Comparison of ENCODE assay signal across 12 cellular contexts in the genomic region with DNA sequence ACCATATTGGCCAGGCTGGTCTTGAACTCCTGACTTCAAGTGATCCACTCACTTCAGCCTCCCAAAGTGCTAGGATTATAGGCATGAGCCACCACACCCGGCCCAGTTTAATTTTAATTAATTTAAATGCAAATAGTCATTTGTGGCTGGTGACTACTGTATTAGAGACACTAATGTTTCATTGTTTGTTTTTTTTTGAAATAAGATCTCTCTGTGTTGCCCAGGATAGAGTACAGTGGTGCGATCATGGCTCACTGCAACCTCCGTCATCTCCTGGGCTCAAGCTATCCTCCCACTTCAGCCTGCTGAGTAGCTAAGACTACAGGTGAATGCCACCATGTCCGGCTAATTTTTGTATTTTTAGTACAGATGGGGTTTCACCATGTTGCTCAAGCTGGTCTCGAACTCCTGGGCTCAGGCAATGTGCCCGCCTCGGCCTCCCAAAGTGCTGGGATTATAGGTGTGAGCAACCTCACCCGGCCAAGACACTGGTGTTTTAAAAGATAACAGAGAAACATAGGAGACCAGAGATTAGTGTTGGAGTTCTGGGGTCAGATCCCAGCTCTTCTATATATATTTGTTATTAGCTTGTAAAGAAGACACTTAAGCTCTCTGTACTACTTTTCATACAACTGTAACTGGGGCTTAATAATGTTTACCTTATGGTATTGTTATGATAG. TPM values are rescaled to one million over a fixed set of nuclear protein-coding genes. Genes with fewer than 3 reads are reported as not detected.
DNase-seq lines count a peak whose midpoint lies in the region; ATAC-seq and TF ChIP-seq lines count a peak whose summit lies in the region.
"Had no signal": no experiment of that assay in that cellular context is flagged by ENCODE, and none has a peak within 500 bp of the region (broad histone marks: within the 10 kb centered on the region; RNA-seq: fewer than 3 reads in every experiment).

No MANE protein-coding gene starts in this region.

- intact Hi-C loops in activated CD8-positive, alpha-beta T cell treated with anti-CD3 and anti-CD28 coated beads for 36 hours (cut with micrococcal nuclease), result no loop called here
- intact Hi-C loops in activated B cell treated with CpG ODN at 0.5 μM for 24 hours (cut with micrococcal nuclease), result loop anchor here (5.0 kb wide), 1 partner anchor 33 kb away; a partner anchor contains a TSS

- in situ Hi-C loops in GM13977 (cut with MboI; ENCODE audit: low pct_unique_long_range_greater_than_20kb, low sequenced_read_pairs, unreplicated experiment), result no loop called here

- H3K27ac Mint-ChIP-seq in activated CD8-positive, alpha-beta T cell treated with anti-CD3 and anti-CD28 coated beads, Interleukin-2, amount 10 ng/mL, durations not matched to agents 7 days and 5 days, result peak overlapping the region; percentile 25
- H3K27ac Mint-ChIP-seq in activated CD8-positive, alpha-beta T cell treated with anti-CD3 and anti-CD28 coated beads for 36 hours, result no peak overlapping the region
- H3K27ac Mint-ChIP-seq in activated B cell treated with CpG ODN at 0.5 μM for 24 hours (peak overlapping the region; percentile 24), naive B cell (peak overlapping the region in 5 of 6 donors; percentile 54 to 85 (median 75))
- peak overlapping the region; percentile 10 for H3K27ac Mint-ChIP-seq in stimulated activated naive B cell treated with anti-CD40 and anti-IgM and Interleukin-4, amounts not matched to agents 10 μg/mL and 1 μg/mL and 100 μg/mL, for 72 hours

- no peaks in the 10 kb centered on the region for H3K36me3 Mint-ChIP-seq in activated CD8-positive, alpha-beta T cell treated with anti-CD3 and anti-CD28 coated beads, Interleukin-2, amount 10 ng/mL, durations not matched to agents 7 days and 5 days (ENCODE audit: low read depth)
- H3K36me3 Mint-ChIP-seq in activated CD8-positive, alpha-beta T cell treated with anti-CD3 and anti-CD28 coated beads for 36 hours (ENCODE audit: low read depth), result no peaks in the 10 kb centered on the region
- no peaks in the 10 kb centered on the region for H3K36me3 Mint-ChIP-seq in activated B cell treated with CpG ODN at 0.5 μM for 24 hours (ENCODE audit: low read depth)
- H3K36me3 Mint-ChIP-seq in naive B cell, result no peaks in the 10 kb centered on the region
- no peaks in the 10 kb centered on the region for H3K36me3 Mint-ChIP-seq in stimulated activated naive B cell treated with anti-CD40 and anti-IgM and Interleukin-4, amounts not matched to agents 10 μg/mL and 1 μg/mL and 100 μg/mL, for 72 hours
- H3K36me3 Mint-ChIP-seq: CD4-positive, CD25-positive, alpha-beta regulatory T cell had no signal

- TF ChIP-seq CTCF in activated CD8-positive, alpha-beta T cell treated with anti-CD3 and anti-CD28 coated beads for 36 hours (IDR thresholded peaks at IDR 0.05), result no peak
- no peak for TF ChIP-seq CTCF in activated B cell treated with CpG ODN at 0.5 μM for 24 hours (IDR thresholded peaks at IDR 0.05)
- no peak for TF ChIP-seq CTCF in GM13977 (IDR thresholded peaks at IDR 0.05; ENCODE audit: extremely low read depth, insufficient read depth, missing control alignments)

- H3K4me1 Mint-ChIP-seq in activated CD8-positive, alpha-beta T cell treated with anti-CD3 and anti-CD28 coated beads, Interleukin-2, amount 10 ng/mL, durations not matched to agents 7 days and 5 days (ENCODE audit: low read depth), result peaks cover 44% of the 10 kb centered on the region
- peaks cover 25% of the 10 kb centered on the region for H3K4me1 Mint-ChIP-seq in activated CD8-positive, alpha-beta T cell treated with anti-CD3 and anti-CD28 coated beads for 36 hours (ENCODE audit: low read depth)
- H3K4me1 Mint-ChIP-seq in activated B cell treated with CpG ODN at 0.5 μM for 24 hours (peaks cover 48% of the 10 kb centered on the region), naive B cell (peaks cover 23 to 47% (median 29%) of the 10 kb centered on the region in 3 donors)
- peaks cover 31 to 46% of the 10 kb centered on the region in 2 donors for H3K4me1 Mint-ChIP-seq in stimulated activated naive B cell treated with anti-CD40 and anti-IgM and Interleukin-4, amounts not matched to agents 10 μg/mL and 1 μg/mL and 100 μg/mL, for 72 hours

- ATAC-seq in activated CD8-positive, alpha-beta T cell treated with anti-CD3 and anti-CD28 coated beads, Interleukin-2, amount 10 ng/mL, durations not matched to agents 7 days and 5 days, result no peak
- ATAC-seq in activated CD8-positive, alpha-beta T cell treated with anti-CD3 and anti-CD28 coated beads for 36 hours, result no peak
- ATAC-seq in activated B cell treated with CpG ODN at 0.5 μM for 24 hours (ENCODE audit: low read depth) (no peak), naive B cell (ENCODE audit: low read depth in 2 of 2) (no peak)
- ATAC-seq in stimulated activated naive B cell treated with anti-CD40 and anti-IgM and Interleukin-4, amounts not matched to agents 10 μg/mL and 1 μg/mL and 100 μg/mL, for 72 hours (replicated peaks), result no peak

- H3K4me3 Mint-ChIP-seq in activated CD8-positive, alpha-beta T cell treated with anti-CD3 and anti-CD28 coated beads, Interleukin-2, amount 10 ng/mL, durations not matched to agents 7 days and 5 days, result no peak overlapping the region
- no peak overlapping the region for H3K4me3 Mint-ChIP-seq in activated CD8-positive, alpha-beta T cell treated with anti-CD3 and anti-CD28 coated beads for 36 hours
- H3K4me3 Mint-ChIP-seq in activated B cell treated with CpG ODN at 0.5 μM for 24 hours (no peak overlapping the region), naive B cell (no peak overlapping the region)
- no peak overlapping the region for H3K4me3 Mint-ChIP-seq in stimulated activated naive B cell treated with anti-CD40 and anti-IgM and Interleukin-4, amounts not matched to agents 10 μg/mL and 1 μg/mL and 100 μg/mL, for 72 hours
- H3K4me3 Mint-ChIP-seq: activated CD4-positive, alpha-beta T cell treated with anti-CD3 and anti-CD28 coated beads for 36 hours; activated naive CD4-positive, alpha-beta T cell treated with anti-CD3 and anti-CD28 coated beads, Interleukin-2, amount 10 ng/mL, durations not matched to agents 7 days and 5 days had no signal

- POLR2A ChIA-PET in activated CD8-positive, alpha-beta T cell treated with anti-CD3 and anti-CD28 coated beads, Interleukin-2, amount 10 ng/mL, durations not matched to agents 7 days and 5 days (lab: Charles Lee), result interaction anchor here (1.2 to 4.2 kb wide), 2 partner anchors 35 to 43 kb away, joined by 3 to 63 read pairs; a partner anchor contains a TSS
- POLR2A ChIA-PET in activated CD8-positive, alpha-beta T cell treated with anti-CD3 and anti-CD28 coated beads for 36 hours (lab: Charles Lee), result interaction anchor here (0.9 to 1.5 kb wide), 4 partner anchors 41 to 205 kb away, joined by 3 to 4 read pairs (median 3); no protein-coding TSS in a partner anchor
- POLR2A ChIA-PET in activated B cell treated with CpG ODN at 0.5 μM for 24 hours (lab: Charles Lee), result interaction anchor here (0.8 to 2.8 kb wide), 4 partner anchors 16 to 56 kb away, joined by 3 to 27 read pairs (median 5); a partner anchor contains a TSS

- no peaks in the 10 kb centered on the region for H3K27me3 Mint-ChIP-seq in activated CD8-positive, alpha-beta T cell treated with anti-CD3 and anti-CD28 coated beads, Interleukin-2, amount 10 ng/mL, durations not matched to agents 7 days and 5 days (ENCODE audit: low read depth)
- H3K27me3 Mint-ChIP-seq in activated CD8-positive, alpha-beta T cell treated with anti-CD3 and anti-CD28 coated beads for 36 hours, result no peaks in the 10 kb centered on the region
- H3K27me3 Mint-ChIP-seq in activated B cell treated with CpG ODN at 0.5 μM for 24 hours, result no peaks in the 10 kb centered on the region
- no peaks in the 10 kb centered on the region for H3K27me3 Mint-ChIP-seq in naive B cell
- H3K27me3 Mint-ChIP-seq in stimulated activated naive B cell treated with anti-CD40 and anti-IgM and Interleukin-4, amounts not matched to agents 10 μg/mL and 1 μg/mL and 100 μg/mL, for 72 hours, result no peaks in the 10 kb centered on the region
- H3K27me3 Mint-ChIP-seq: activated CD4-positive, alpha-beta T cell treated with anti-CD3 and anti-CD28 coated beads for 36 hours; activated naive CD4-positive, alpha-beta T cell treated with anti-CD3 and anti-CD28 coated beads, Interleukin-2, amount 10 ng/mL, durations not matched to agents 7 days and 5 days; CD4-positive, CD25-positive, alpha-beta regulatory T cell had no signal

- no peak for DNase-seq in activated CD8-positive, alpha-beta T cell treated with anti-CD3 and anti-CD28 coated beads, Interleukin-2, amount 10 ng/mL, durations not matched to agents 7 days and 5 days
- no peak for DNase-seq in activated CD8-positive, alpha-beta T cell treated with anti-CD3 and anti-CD28 coated beads for 36 hours
- DNase-seq in activated B cell treated with CpG ODN at 0.5 μM for 24 hours (no peak), naive B cell (no peak), RPMI8226 (no peak), GM13977 (ENCODE audit: low spot score) (no peak)
- no peak for DNase-seq in stimulated activated naive B cell treated with anti-CD40 and anti-IgM and Interleukin-4, amounts not matched to agents 10 μg/mL and 1 μg/mL and 100 μg/mL, for 72 hours
- DNase-seq in activated CD4-positive, CD25-positive, alpha-beta regulatory T cell (lab: John Stamatoyannopoulos, UW), result no peak
- DNase-seq: activated naive CD4-positive, alpha-beta T cell treated with anti-CD3 and anti-CD28 coated beads, Interleukin-2, amount 10 ng/mL, durations not matched to agents 7 days and 5 days; CD4-positive, CD25-positive, alpha-beta regulatory T cell; NCI-H1417 treated with DMSO at 0.1 percent for 48 hours had no signal

- H3K9me3 Mint-ChIP-seq in activated CD8-positive, alpha-beta T cell treated with anti-CD3 and anti-CD28 coated beads, Interleukin-2, amount 10 ng/mL, durations not matched to agents 7 days and 5 days (ENCODE audit: insufficient read depth), result no peaks in the 10 kb centered on the region
- no peaks in the 10 kb centered on the region for H3K9me3 Mint-ChIP-seq in activated CD8-positive, alpha-beta T cell treated with anti-CD3 and anti-CD28 coated beads for 36 hours
- H3K9me3 Mint-ChIP-seq in activated B cell treated with CpG ODN at 0.5 μM for 24 hours, result no peaks in the 10 kb centered on the region
- no peaks in the 10 kb centered on the region for H3K9me3 Mint-ChIP-seq in naive B cell
- no peaks in the 10 kb centered on the region for H3K9me3 Mint-ChIP-seq in stimulated activated naive B cell treated with anti-CD40 and anti-IgM and Interleukin-4, amounts not matched to agents 10 μg/mL and 1 μg/mL and 100 μg/mL, for 72 hours
- H3K9me3 Mint-ChIP-seq: activated naive CD4-positive, alpha-beta T cell treated with anti-CD3 and anti-CD28 coated beads, Interleukin-2, amount 10 ng/mL, durations not matched to agents 7 days and 5 days; CD4-positive, CD25-positive, alpha-beta regulatory T cell had no signal

- CTCF ChIA-PET in activated CD8-positive, alpha-beta T cell treated with anti-CD3 and anti-CD28 coated beads, Interleukin-2, amount 10 ng/mL, durations not matched to agents 7 days and 5 days (lab: Charles Lee), result interaction anchor here (0.5 to 5.7 kb wide), 10 partner anchors 13 to 197 kb away, joined by 3 to 68 read pairs (median 5); a partner anchor contains a TSS
- CTCF ChIA-PET in activated CD8-positive, alpha-beta T cell treated with anti-CD3 and anti-CD28 coated beads for 36 hours (lab: Charles Lee), result interaction anchor here (0.7 to 2.1 kb wide), 7 partner anchors 10 to 197 kb away, joined by 3 to 8 read pairs (median 4); a partner anchor contains a TSS
- CTCF ChIA-PET in activated B cell treated with CpG ODN at 0.5 μM for 24 hours (lab: Charles Lee), result interaction anchor here (0.5 to 2.5 kb wide), 4 partner anchors 43 to 224 kb away, joined by 3 to 10 read pairs (median 4); a partner anchor contains a TSS

RNA-seq across cellular contexts. Expression of a gene that starts 34.5 kb away (rescaled TPM):
- 100 to 1,000 TPM; 163 to 168 TPM for total RNA-seq in activated CD8-positive, alpha-beta T cell treated with anti-CD3 and anti-CD28 coated beads, Interleukin-2, amount 10 ng/mL, durations not matched to agents 7 days and 5 days
- 100 to 1,000 TPM; 106 to 113 TPM for total RNA-seq in activated CD8-positive, alpha-beta T cell treated with anti-CD3 and anti-CD28 coated beads for 36 hours
- 98.2 and 104 TPM in 2 replicates for total RNA-seq in activated B cell treated with CpG ODN at 0.5 μM for 24 hours
- 100 to 1,000 TPM; 204 to 294 (median 234) TPM for polyA plus RNA-seq in naive B cell (ENCODE audit: low read depth in 6 of 6)

RNA-seq across cellular contexts. Expression of a gene that starts 42.6 kb away (rescaled TPM):
- total RNA-seq in activated CD8-positive, alpha-beta T cell treated with anti-CD3 and anti-CD28 coated beads, Interleukin-2, amount 10 ng/mL, durations not matched to agents 7 days and 5 days, result 10 to 100 TPM; 40.1 to 45.0 TPM
- 10 to 100 TPM; 53.1 to 54.7 TPM for total RNA-seq in activated CD8-positive, alpha-beta T cell treated with anti-CD3 and anti-CD28 coated beads for 36 hours
- total RNA-seq in activated B cell treated with CpG ODN at 0.5 μM for 24 hours, result 135 and 166 TPM in 2 replicates
- 10 to 100 TPM; 18.3 to 38.9 (median 26.8) TPM for polyA plus RNA-seq in naive B cell (ENCODE audit: low read depth in 6 of 6)
